In the genomic region with DNA sequence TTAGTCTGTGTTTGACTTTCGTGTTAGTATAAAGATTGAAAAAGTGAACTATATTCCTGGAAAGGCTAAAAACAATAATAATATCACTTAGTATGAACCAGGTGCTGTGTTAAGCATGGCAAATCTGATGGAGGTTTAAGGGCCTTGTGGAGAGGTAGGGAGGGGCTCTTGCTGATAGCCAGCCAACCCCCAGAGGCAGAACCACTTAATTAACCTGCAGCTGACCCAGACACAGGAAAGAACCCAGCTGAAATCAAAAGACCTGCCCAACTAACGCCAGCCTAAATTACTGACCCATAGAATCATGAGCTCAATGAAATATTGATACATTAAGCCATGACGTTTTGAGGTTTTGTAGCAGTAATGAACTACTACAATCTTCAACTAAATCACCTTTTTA, we compare ENCODE assay signal across 24 cellular contexts. TPM values are rescaled to one million over a fixed set of nuclear protein-coding genes. Genes with fewer than 3 reads are reported as not detected.
DNase-seq lines count a peak whose midpoint lies in the region; ATAC-seq and TF ChIP-seq lines count a peak whose summit lies in the region.
"Had no signal": no experiment of that assay in that cellular context is flagged by ENCODE, and none has a peak within 500 bp of the region (broad histone marks: within the 10 kb centered on the region; RNA-seq: fewer than 3 reads in every experiment).

No MANE protein-coding gene starts in this region.

- intact Hi-C loops in PC-3 (cut with micrococcal nuclease) = no loop called here
- intact Hi-C loops in sigmoid colon (cut with DNase I) = no loop called here

- peak overlapping the region; percentile 93 for H3K27ac ChIP-seq in PC-3 (ENCODE audit: low read length)
- peak overlapping the region; percentile 70 for H3K27ac ChIP-seq in RWPE2 (ENCODE audit: poor library complexity, severe bottlenecking)
- H3K27ac ChIP-seq in sigmoid colon = no peak overlapping the region
- no peak overlapping the region for H3K27ac ChIP-seq in Peyer's patch
- H3K27ac ChIP-seq: BLaER1 had no signal

- no TSS peak for BruUV-seq in PC-3 (replicated peaks; lab: Mats Ljungman, UMichigan)

- POLR2A ChIA-PET in PC-3 (lab: Charles Lee; ENCODE audit: unreplicated experiment) = no interaction called here

- 54 to 72% methylated on average over 3 of the region's 3 CpGs for WGBS in sigmoid colon, 2 donors

- no peaks in the 10 kb centered on the region for H3K79me2 ChIP-seq in PC-3 (ENCODE audit: low read length)

- no peaks in the 10 kb centered on the region for H3F3A ChIP-seq in PC-3 (ENCODE audit: low read length, unreplicated experiment)

- H4K20me1 ChIP-seq in PC-3 (ENCODE audit: low read length) = no peaks in the 10 kb centered on the region
- H4K20me1 ChIP-seq: BLaER1 had no signal

- TF ChIP-seq POLR2A in sigmoid colon (IDR thresholded peaks at IDR 0.05) = no peak
- TF ChIP-seq POLR2A in Peyer's patch (IDR thresholded peaks at IDR 0.05) = no peak

- TF ChIP-seq CTCF in PC-3 (conservative IDR thresholded peaks at IDR 0.05; ENCODE audit: low read depth, low read length) (no peak), RWPE2 (IDR thresholded peaks at IDR 0.05; ENCODE audit: poor library complexity, severe bottlenecking) (no peak), sigmoid colon (IDR thresholded peaks at IDR 0.05) (no peak), Peyer's patch (IDR thresholded peaks at IDR 0.05) (no peak)

- H3K9me3 ChIP-seq in PC-3 (ENCODE audit: low read length) (no peaks in the 10 kb centered on the region), RWPE2 (ENCODE audit: severe bottlenecking) (no peaks in the 10 kb centered on the region), sigmoid colon (no peaks in the 10 kb centered on the region), Peyer's patch (no peaks in the 10 kb centered on the region)
- H3K9me3 ChIP-seq: BE2C had no signal

- H3K4me2 ChIP-seq in PC-3 (ENCODE audit: low read length) = no peak overlapping the region
- H3K4me2 ChIP-seq: BLaER1 had no signal

- no peaks in the 10 kb centered on the region for H3K9me2 ChIP-seq in PC-3 (replicated peaks; ENCODE audit: low read length)

- no peak for TF ChIP-seq EP300 in sigmoid colon (IDR thresholded peaks at IDR 0.05)

- no peak overlapping the region for H3K4me3 ChIP-seq in PC-3 (ENCODE audit: low read length)
- H3K4me3 ChIP-seq in RWPE2 (ENCODE audit: severe bottlenecking) = no peak overlapping the region
- no peak overlapping the region for H3K4me3 ChIP-seq in sigmoid colon
- H3K4me3 ChIP-seq in Peyer's patch = no peak overlapping the region
- H3K4me3 ChIP-seq: BLaER1 had no signal

- DNase-seq in PC-3 (peak; percentile 18), RWPE2 (ENCODE audit: low spot score) (no peak), retina (peak; percentile 12), sigmoid colon (no peak), Peyer's patch (no peak)
- DNase-seq: 8988T; ACHN; BE2C; C1 segment of cervical spinal cord; CD4-positive, alpha-beta memory T cell; CD4-positive, CD25-positive, alpha-beta regulatory T cell; CD8-positive, alpha-beta memory T cell; COR-L47; DMS 273 treated with DMSO at 0.1 percent for 48 hours; DMS153; DMS53; DMS79; DND-41; GF-D8 had no signal

- H3K4me1 ChIP-seq in PC-3 (ENCODE audit: insufficient read depth, low read length) (peaks cover 29% of the 10 kb centered on the region), RWPE2 (ENCODE audit: insufficient read depth, poor library complexity, severe bottlenecking) (peaks cover 19% of the 10 kb centered on the region), sigmoid colon (no peaks in the 10 kb centered on the region), Peyer's patch (no peaks in the 10 kb centered on the region)
- H3K4me1 ChIP-seq: BE2C, BLaER1 had no signal

- CTCF ChIA-PET in PC-3 (lab: Charles Lee) = no interaction called here

- H3K27me3 ChIP-seq in PC-3 (ENCODE audit: low read length) (no peaks in the 10 kb centered on the region), RWPE2 (ENCODE audit: insufficient read depth, poor library complexity, severe bottlenecking) (no peaks in the 10 kb centered on the region), sigmoid colon (no peaks in the 10 kb centered on the region), Peyer's patch (no peaks in the 10 kb centered on the region)
- H3K27me3 ChIP-seq: BE2C, BLaER1 had no signal

- no peak overlapping the region for H2AFZ ChIP-seq in PC-3 (ENCODE audit: low read length)

- H3K36me3 ChIP-seq in PC-3 (ENCODE audit: low read depth, low read length) (no peaks in the 10 kb centered on the region), RWPE2 (ENCODE audit: low read depth) (no peaks in the 10 kb centered on the region), sigmoid colon (no peaks in the 10 kb centered on the region), Peyer's patch (no peaks in the 10 kb centered on the region)
- H3K36me3 ChIP-seq: BE2C, BLaER1 had no signal

- no peak overlapping the region for H3K9ac ChIP-seq in PC-3 (ENCODE audit: low read length)
- H3K9ac ChIP-seq: BLaER1 had no signal

- ATAC-seq in PC-3 (no peak), RWPE2 (ENCODE audit: low read depth) (no peak), HG03045 (IDR thresholded peaks at IDR 0.05; ENCODE audit: unreplicated experiment) (no peak)

RNA-seq across cellular contexts. Expression of a gene that starts 28.3 kb away (rescaled TPM):
- total RNA-seq in PC-3 (2014; rRNA removed) (0.23 TPM in 1 of 2 replicates, not detected in the other), sigmoid colon (not detected), Peyer's patch (under 1 TPM in 1 of 4 donors, not detected in 3; 0.19 TPM)
- not detected for polyA plus RNA-seq in sigmoid colon
- total RNA-seq: A673; CD4-positive, CD25-positive, alpha-beta regulatory T cell; CD8-positive, alpha-beta memory T cell had no signal
- polyA plus RNA-seq: AG04450; CD14-positive monocyte; CD4-positive, alpha-beta memory T cell; CD4-positive, CD25-positive, alpha-beta regulatory T cell; CD8-positive, alpha-beta memory T cell had no signal

Comparison
In these comparisons a context has a peak if more than half of its experiments do, and no peak if none do; other contexts are left out.
1. DNase-seq: peak in PC-3 (single experiment) and retina (single experiment); none in RWPE2 (single experiment), sigmoid colon (single experiment) and Peyer's patch (0 of 3).
2. H3K27ac ChIP-seq: peak in PC-3 (single experiment) and RWPE2 (single experiment); none in sigmoid colon (0 of 4) and Peyer's patch (0 of 4).